In the genomic region with DNA sequence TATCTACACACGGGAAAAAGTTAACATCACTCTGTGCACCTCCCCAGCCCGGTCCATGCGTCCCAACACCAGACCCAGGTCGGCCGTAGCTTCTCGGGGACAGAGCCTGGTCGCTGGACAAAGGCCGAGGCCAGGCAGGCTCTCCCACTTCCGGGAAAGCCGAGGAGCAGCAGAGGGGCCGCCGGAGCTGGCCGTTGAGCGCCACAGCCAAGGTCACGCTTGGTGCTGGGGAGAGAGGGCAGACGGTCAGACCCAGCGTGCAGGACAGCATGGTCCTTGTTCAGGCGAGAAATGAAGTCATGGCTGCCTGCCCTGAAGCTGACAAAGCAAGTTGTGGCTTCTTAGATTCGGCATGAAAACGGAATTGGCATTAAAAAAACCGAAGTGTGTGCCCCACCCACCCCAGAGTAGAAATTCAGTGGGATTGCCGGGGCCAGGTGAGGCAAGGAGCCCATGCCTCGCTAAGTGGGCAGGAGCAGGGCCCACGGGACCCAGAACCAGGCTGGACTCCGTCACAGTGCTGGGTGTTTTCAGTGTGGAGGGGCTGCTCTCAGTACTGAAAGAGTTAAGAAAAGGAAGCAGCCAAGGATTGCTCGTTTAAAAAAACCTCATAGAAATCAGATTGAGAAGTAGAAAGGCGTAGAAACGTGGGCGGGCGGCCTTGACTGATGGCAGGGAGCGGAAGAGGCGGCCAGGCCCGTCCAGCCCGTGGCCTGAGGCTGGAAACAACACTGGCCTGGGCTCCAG, we compare ENCODE assay signal across 1 cellular context.
TF ChIP-seq lines count a peak whose summit lies in the region.

No MANE protein-coding gene starts in this region.

TF ChIP-seq in HepG2, 621 proteins besides CTCF, POLR2A, EP300 and RAD21 (continued from another document and continues in another):
- TF ChIP-seq, protein P1, sequence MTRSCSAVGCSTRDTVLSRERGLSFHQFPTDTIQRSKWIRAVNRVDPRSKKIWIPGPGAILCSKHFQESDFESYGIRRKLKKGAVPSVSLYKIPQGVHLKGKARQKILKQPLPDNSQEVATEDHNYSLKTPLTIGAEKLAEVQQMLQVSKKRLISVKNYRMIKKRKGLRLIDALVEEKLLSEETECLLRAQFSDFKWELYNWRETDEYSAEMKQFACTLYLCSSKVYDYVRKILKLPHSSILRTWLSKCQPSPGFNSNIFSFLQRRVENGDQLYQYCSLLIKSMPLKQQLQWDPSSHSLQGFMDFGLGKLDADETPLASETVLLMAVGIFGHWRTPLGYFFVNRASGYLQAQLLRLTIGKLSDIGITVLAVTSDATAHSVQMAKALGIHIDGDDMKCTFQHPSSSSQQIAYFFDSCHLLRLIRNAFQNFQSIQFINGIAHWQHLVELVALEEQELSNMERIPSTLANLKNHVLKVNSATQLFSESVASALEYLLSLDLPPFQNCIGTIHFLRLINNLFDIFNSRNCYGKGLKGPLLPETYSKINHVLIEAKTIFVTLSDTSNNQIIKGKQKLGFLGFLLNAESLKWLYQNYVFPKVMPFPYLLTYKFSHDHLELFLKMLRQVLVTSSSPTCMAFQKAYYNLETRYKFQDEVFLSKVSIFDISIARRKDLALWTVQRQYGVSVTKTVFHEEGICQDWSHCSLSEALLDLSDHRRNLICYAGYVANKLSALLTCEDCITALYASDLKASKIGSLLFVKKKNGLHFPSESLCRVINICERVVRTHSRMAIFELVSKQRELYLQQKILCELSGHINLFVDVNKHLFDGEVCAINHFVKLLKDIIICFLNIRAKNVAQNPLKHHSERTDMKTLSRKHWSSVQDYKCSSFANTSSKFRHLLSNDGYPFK (CRISPR knock-in tag; IDR thresholded peaks at IDR 0.05; ENCODE audit: borderline replicate concordance): no peak; the same call in 1 of the 2 replicates
- TF ChIP-seq, protein P2, sequence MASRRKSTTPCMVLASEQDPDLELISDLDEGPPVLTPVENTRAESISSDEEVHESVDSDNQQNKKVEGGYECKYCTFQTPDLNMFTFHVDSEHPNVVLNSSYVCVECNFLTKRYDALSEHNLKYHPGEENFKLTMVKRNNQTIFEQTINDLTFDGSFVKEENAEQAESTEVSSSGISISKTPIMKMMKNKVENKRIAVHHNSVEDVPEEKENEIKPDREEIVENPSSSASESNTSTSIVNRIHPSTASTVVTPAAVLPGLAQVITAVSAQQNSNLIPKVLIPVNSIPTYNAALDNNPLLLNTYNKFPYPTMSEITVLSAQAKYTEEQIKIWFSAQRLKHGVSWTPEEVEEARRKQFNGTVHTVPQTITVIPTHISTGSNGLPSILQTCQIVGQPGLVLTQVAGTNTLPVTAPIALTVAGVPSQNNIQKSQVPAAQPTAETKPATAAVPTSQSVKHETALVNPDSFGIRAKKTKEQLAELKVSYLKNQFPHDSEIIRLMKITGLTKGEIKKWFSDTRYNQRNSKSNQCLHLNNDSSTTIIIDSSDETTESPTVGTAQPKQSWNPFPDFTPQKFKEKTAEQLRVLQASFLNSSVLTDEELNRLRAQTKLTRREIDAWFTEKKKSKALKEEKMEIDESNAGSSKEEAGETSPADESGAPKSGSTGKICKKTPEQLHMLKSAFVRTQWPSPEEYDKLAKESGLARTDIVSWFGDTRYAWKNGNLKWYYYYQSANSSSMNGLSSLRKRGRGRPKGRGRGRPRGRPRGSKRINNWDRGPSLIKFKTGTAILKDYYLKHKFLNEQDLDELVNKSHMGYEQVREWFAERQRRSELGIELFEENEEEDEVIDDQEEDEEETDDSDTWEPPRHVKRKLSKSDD (CRISPR knock-in tag; IDR thresholded peaks at IDR 0.05; ENCODE audit: low read depth): 0 out of 2 replicates have a peak, but pooled peaks have one; percentile 53
- peak; percentile 81 for TF ChIP-seq ZBTB7B (CRISPR knock-in tag; IDR thresholded peaks at IDR 0.05)
- TF ChIP-seq, protein P3, sequence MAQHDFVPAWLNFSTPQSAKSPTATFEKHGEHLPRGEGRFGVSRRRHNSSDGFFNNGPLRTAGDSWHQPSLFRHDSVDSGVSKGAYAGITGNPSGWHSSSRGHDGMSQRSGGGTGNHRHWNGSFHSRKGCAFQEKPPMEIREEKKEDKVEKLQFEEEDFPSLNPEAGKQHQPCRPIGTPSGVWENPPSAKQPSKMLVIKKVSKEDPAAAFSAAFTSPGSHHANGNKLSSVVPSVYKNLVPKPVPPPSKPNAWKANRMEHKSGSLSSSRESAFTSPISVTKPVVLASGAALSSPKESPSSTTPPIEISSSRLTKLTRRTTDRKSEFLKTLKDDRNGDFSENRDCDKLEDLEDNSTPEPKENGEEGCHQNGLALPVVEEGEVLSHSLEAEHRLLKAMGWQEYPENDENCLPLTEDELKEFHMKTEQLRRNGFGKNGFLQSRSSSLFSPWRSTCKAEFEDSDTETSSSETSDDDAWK (CRISPR knock-in tag; IDR thresholded peaks at IDR 0.05): no peak
- TF ChIP-seq, protein P4, sequence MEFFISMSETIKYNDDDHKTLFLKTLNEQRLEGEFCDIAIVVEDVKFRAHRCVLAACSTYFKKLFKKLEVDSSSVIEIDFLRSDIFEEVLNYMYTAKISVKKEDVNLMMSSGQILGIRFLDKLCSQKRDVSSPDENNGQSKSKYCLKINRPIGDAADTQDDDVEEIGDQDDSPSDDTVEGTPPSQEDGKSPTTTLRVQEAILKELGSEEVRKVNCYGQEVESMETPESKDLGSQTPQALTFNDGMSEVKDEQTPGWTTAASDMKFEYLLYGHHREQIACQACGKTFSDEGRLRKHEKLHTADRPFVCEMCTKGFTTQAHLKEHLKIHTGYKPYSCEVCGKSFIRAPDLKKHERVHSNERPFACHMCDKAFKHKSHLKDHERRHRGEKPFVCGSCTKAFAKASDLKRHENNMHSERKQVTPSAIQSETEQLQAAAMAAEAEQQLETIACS (CRISPR knock-in tag; IDR thresholded peaks at IDR 0.05): 0 out of 2 replicates have a peak, but pooled peaks have one; percentile 22
- TF ChIP-seq SKI (IDR thresholded peaks at IDR 0.05; ENCODE audit: partially characterized antibody): peak; percentile 89
- TF ChIP-seq ZNF619 (CRISPR knock-in tag; IDR thresholded peaks at IDR 0.05): no peak
- TF ChIP-seq HHEX (CRISPR knock-in tag; IDR thresholded peaks at IDR 0.05): no peak
- no peak for TF ChIP-seq ZNF383 (CRISPR knock-in tag; IDR thresholded peaks at IDR 0.05; ENCODE audit: borderline replicate concordance)
- no peak for TF ChIP-seq ZFP62 (CRISPR knock-in tag; IDR thresholded peaks at IDR 0.05)
- no peak for TF ChIP-seq MTF1 (CRISPR knock-in tag; IDR thresholded peaks at IDR 0.05)
- 0 out of 2 replicates have a peak, but pooled peaks have one; percentile 47 for TF ChIP-seq TP53 (CRISPR knock-in tag; conservative IDR thresholded peaks at IDR 0.05)
- no peak for TF ChIP-seq ZNF616 (CRISPR knock-in tag; IDR thresholded peaks at IDR 0.05; ENCODE audit: low read depth)
- TF ChIP-seq ZNF569 (CRISPR knock-in tag; IDR thresholded peaks at IDR 0.05; ENCODE audit: borderline replicate concordance): no peak
- TF ChIP-seq NR1H2 (CRISPR knock-in tag; IDR thresholded peaks at IDR 0.05; ENCODE audit: borderline replicate concordance, low read depth): no peak
- no peak for TF ChIP-seq HMGA1 (CRISPR knock-in tag; conservative IDR thresholded peaks at IDR 0.05)
- TF ChIP-seq, protein P5, sequence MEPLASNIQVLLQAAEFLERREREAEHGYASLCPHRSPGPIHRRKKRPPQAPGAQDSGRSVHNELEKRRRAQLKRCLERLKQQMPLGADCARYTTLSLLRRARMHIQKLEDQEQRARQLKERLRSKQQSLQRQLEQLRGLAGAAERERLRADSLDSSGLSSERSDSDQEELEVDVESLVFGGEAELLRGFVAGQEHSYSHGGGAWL (CRISPR knock-in tag; IDR thresholded peaks at IDR 0.05): peak; percentile 64
- TF ChIP-seq PTBP1 (IDR thresholded peaks at IDR 0.05; ENCODE audit: low read depth, low read length, poor library complexity, severe bottlenecking): no peak
- no peak; the same call in 1 of the 2 replicates for TF ChIP-seq ZKSCAN8 (CRISPR knock-in tag; IDR thresholded peaks at IDR 0.05; ENCODE audit: borderline replicate concordance)
- TF ChIP-seq, protein P6, sequence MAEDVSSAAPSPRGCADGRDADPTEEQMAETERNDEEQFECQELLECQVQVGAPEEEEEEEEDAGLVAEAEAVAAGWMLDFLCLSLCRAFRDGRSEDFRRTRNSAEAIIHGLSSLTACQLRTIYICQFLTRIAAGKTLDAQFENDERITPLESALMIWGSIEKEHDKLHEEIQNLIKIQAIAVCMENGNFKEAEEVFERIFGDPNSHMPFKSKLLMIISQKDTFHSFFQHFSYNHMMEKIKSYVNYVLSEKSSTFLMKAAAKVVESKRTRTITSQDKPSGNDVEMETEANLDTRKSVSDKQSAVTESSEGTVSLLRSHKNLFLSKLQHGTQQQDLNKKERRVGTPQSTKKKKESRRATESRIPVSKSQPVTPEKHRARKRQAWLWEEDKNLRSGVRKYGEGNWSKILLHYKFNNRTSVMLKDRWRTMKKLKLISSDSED (CRISPR knock-in tag; IDR thresholded peaks at IDR 0.05): no peak
- TF ChIP-seq ZNF510 (CRISPR knock-in tag; IDR thresholded peaks at IDR 0.05; ENCODE audit: low read depth): no peak
- TF ChIP-seq, protein P7, sequence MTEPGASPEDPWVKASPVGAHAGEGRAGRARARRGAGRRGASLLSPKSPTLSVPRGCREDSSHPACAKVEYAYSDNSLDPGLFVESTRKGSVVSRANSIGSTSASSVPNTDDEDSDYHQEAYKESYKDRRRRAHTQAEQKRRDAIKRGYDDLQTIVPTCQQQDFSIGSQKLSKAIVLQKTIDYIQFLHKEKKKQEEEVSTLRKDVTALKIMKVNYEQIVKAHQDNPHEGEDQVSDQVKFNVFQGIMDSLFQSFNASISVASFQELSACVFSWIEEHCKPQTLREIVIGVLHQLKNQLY (CRISPR knock-in tag; IDR thresholded peaks at IDR 0.05): peak; percentile 72
- TF ChIP-seq ZSCAN29 (CRISPR knock-in tag; conservative IDR thresholded peaks at IDR 0.05): peak; percentile 52; the same call in 1 of the 2 replicates
- TF ChIP-seq, protein P8, sequence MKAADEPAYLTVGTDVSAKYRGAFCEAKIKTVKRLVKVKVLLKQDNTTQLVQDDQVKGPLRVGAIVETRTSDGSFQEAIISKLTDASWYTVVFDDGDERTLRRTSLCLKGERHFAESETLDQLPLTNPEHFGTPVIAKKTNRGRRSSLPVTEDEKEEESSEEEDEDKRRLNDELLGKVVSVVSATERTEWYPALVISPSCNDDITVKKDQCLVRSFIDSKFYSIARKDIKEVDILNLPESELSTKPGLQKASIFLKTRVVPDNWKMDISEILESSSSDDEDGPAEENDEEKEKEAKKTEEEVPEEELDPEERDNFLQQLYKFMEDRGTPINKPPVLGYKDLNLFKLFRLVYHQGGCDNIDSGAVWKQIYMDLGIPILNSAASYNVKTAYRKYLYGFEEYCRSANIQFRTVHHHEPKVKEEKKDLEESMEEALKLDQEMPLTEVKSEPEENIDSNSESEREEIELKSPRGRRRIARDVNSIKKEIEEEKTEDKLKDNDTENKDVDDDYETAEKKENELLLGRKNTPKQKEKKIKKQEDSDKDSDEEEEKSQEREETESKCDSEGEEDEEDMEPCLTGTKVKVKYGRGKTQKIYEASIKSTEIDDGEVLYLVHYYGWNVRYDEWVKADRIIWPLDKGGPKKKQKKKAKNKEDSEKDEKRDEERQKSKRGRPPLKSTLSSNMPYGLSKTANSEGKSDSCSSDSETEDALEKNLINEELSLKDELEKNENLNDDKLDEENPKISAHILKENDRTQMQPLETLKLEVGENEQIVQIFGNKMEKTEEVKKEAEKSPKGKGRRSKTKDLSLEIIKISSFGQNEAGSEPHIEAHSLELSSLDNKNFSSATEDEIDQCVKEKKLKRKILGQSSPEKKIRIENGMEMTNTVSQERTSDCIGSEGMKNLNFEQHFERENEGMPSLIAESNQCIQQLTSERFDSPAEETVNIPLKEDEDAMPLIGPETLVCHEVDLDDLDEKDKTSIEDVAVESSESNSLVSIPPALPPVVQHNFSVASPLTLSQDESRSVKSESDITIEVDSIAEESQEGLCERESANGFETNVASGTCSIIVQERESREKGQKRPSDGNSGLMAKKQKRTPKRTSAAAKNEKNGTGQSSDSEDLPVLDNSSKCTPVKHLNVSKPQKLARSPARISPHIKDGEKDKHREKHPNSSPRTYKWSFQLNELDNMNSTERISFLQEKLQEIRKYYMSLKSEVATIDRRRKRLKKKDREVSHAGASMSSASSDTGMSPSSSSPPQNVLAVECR (CRISPR knock-in tag; IDR thresholded peaks at IDR 0.05; ENCODE audit: borderline replicate concordance): peak; percentile 86
- TF ChIP-seq RNF2 (conservative IDR thresholded peaks at IDR 0.05; ENCODE audit: low read depth): 0 out of 2 replicates have a peak, but pooled peaks have one; percentile 29
- TF ChIP-seq PAWR (CRISPR knock-in tag; IDR thresholded peaks at IDR 0.05; ENCODE audit: borderline replicate concordance): no peak
- TF ChIP-seq ZSCAN20 (CRISPR knock-in tag; IDR thresholded peaks at IDR 0.05; ENCODE audit: borderline replicate concordance): no peak
- TF ChIP-seq ZNF749 (CRISPR knock-in tag; IDR thresholded peaks at IDR 0.05; ENCODE audit: borderline replicate concordance): peak; percentile 39; the same call in 1 of the 2 replicates
- peak; percentile 57; the same call in 1 of the 2 replicates for TF ChIP-seq ZBTB20 (CRISPR knock-in tag; IDR thresholded peaks at IDR 0.05; ENCODE audit: borderline replicate concordance, low read depth)
- TF ChIP-seq PHF5A (CRISPR knock-in tag; IDR thresholded peaks at IDR 0.05; ENCODE audit: low read depth, unreplicated experiment): peak; percentile 69
- no peak for TF ChIP-seq SMARCE1 (IDR thresholded peaks at IDR 0.05; ENCODE audit: borderline replicate concordance)
- no peak for TF ChIP-seq RFX3 (CRISPR knock-in tag; IDR thresholded peaks at IDR 0.05)
- no peak for TF ChIP-seq XRCC5 (optimal IDR thresholded peaks at IDR 0.05; ENCODE audit: low read length)
- TF ChIP-seq ZIK1 (CRISPR knock-in tag; IDR thresholded peaks at IDR 0.05; ENCODE audit: borderline replicate concordance, low read depth): no peak
- TF ChIP-seq, protein P9, sequence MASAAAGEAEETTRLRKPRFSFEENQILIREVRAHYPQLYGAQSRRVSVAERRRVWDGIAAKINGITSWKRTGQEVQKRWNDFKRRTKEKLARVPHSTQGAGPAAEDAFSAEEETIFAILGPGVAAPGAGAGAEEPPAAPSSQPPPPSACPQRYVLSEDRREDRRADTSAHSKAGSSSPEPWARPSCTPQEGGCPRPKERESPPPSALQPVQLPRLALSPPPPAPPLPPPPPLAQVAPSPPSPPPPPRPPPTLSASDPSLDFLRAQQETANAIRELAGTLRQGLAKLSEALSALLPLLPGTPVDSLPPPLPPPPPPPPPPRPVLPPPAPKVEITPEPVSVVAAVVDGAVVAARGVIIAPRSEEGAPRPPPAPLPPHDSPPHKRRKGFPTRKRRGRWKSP (CRISPR knock-in tag; IDR thresholded peaks at IDR 0.05): no peak
- TF ChIP-seq ZNF501 (CRISPR knock-in tag; IDR thresholded peaks at IDR 0.05): peak; percentile 90
- TF ChIP-seq ZNF878 (CRISPR knock-in tag; IDR thresholded peaks at IDR 0.05): no peak
- TF ChIP-seq GPN1 (CRISPR knock-in tag; IDR thresholded peaks at IDR 0.05; ENCODE audit: borderline replicate concordance): no peak
- TF ChIP-seq, protein P10, sequence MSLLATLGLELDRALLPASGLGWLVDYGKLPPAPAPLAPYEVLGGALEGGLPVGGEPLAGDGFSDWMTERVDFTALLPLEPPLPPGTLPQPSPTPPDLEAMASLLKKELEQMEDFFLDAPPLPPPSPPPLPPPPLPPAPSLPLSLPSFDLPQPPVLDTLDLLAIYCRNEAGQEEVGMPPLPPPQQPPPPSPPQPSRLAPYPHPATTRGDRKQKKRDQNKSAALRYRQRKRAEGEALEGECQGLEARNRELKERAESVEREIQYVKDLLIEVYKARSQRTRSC (CRISPR knock-in tag; IDR thresholded peaks at IDR 0.05; ENCODE audit: low read depth): 0 out of 2 replicates have a peak, but pooled peaks have one; percentile 24
- TF ChIP-seq, protein P11, sequence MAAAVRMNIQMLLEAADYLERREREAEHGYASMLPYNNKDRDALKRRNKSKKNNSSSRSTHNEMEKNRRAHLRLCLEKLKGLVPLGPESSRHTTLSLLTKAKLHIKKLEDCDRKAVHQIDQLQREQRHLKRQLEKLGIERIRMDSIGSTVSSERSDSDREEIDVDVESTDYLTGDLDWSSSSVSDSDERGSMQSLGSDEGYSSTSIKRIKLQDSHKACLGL (CRISPR knock-in tag; IDR thresholded peaks at IDR 0.05): peak; percentile 79; the same call in 1 of the 2 replicates
- no peak for TF ChIP-seq ZNF782 (CRISPR knock-in tag; IDR thresholded peaks at IDR 0.05; ENCODE audit: borderline replicate concordance)
